In the genomic region with DNA sequence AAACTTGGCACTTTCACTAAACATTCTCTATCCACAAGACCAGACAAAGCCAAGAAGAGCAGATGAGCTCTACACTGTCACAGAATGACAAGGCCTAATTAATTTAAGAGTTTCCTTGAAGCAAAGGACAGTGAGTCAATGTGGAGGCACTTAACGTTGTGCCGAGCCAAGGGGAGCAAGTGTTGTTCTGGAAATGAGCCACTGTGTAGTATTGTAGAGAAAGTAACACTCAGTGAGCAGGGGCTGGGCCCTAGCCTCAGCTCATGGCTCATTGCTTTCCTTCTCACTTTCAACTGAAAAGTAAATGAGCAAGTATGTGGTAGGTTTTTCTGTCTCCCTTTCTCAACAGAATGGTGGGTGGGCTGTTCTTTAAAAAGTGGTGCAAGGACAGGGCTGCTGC, we compare ENCODE assay signal across 11 cellular contexts. TPM values are rescaled to one million over a fixed set of nuclear protein-coding genes. Genes with fewer than 3 reads are reported as not detected.
DNase-seq lines count a peak whose midpoint lies in the region; ATAC-seq and TF ChIP-seq lines count a peak whose summit lies in the region.
"Had no signal": no experiment of that assay in that cellular context is flagged by ENCODE, and none has a peak within 500 bp of the region (broad histone marks: within the 10 kb centered on the region; RNA-seq: fewer than 3 reads in every experiment).

No MANE protein-coding gene starts in this region.

- ATAC-seq in GM21737 (IDR thresholded peaks at IDR 0.05; ENCODE audit: unreplicated experiment) (peak; percentile 57), HG03558 (IDR thresholded peaks at IDR 0.05; ENCODE audit: extremely low read depth, unreplicated experiment) (peak; percentile 76), psoas muscle (peak in 3 of 4 donors; percentile 32 to 74 (median 68))

- H3K27me3 ChIP-seq in psoas muscle (ENCODE audit: insufficient read depth in 3 of 3, low read length in 2 of 3): no peaks in the 10 kb centered on the region
- no peaks in the 10 kb centered on the region for H3K27me3 ChIP-seq in brain microvascular endothelial cell (replicated peaks)

- no peak overlapping the region for H3K4me3 ChIP-seq in psoas muscle
- H3K4me3 ChIP-seq in brain microvascular endothelial cell (ENCODE audit: low read depth, low read length): no peak overlapping the region
- H3K4me3 ChIP-seq: SJSA1 had no signal

- in situ Hi-C loops in brain microvascular endothelial cell (cut with HindIII; ENCODE audit: low pct_ligation_motif_present, low sequenced_read_pairs): no loop called here

- intact Hi-C loops in psoas muscle (cut with DNase I): no loop called here
- intact Hi-C loops in posterior vena cava (cut with DNase I): no loop called here

- H3K27ac ChIP-seq in psoas muscle: no peak overlapping the region
- no peak overlapping the region for H3K27ac ChIP-seq in brain microvascular endothelial cell
- H3K27ac ChIP-seq: SJSA1 had no signal

- 10 to 23% (median 16%) methylated on average over 2 of the region's 2 CpGs for WGBS in psoas muscle, 3 donors

- no peaks in the 10 kb centered on the region for H3K36me3 ChIP-seq in psoas muscle (ENCODE audit: insufficient read depth in 1 of 2, low read depth in 1 of 2)
- no peaks in the 10 kb centered on the region for H3K36me3 ChIP-seq in brain microvascular endothelial cell (replicated peaks)
- H3K36me3 ChIP-seq: SJSA1 had no signal

- no peaks in the 10 kb centered on the region for H3K9me3 ChIP-seq in psoas muscle
- H3K9me3 ChIP-seq: SJSA1 had no signal

- TF ChIP-seq CTCF in psoas muscle (IDR thresholded peaks at IDR 0.05) (no peak), brain microvascular endothelial cell (IDR thresholded peaks at IDR 0.05; ENCODE audit: low read depth, low read length, missing control alignments) (no peak)

- H3K4me1 ChIP-seq in psoas muscle: peaks cover 20% of the 10 kb centered on the region

- DNase-seq in activated CD4-positive, alpha-beta T cell treated with anti-CD3 and anti-CD28 coated beads for 48 hours: peak; percentile 40
- DNase-seq in activated CD4-positive, alpha-beta T cell treated with anti-CD3 and anti-CD28 coated beads for 4 hours: no peak
- DNase-seq in psoas muscle (no peak), brain microvascular endothelial cell (no peak), posterior vena cava (ENCODE audit: low spot score) (no peak)
- no peak for DNase-seq in stimulated activated CD4-positive, alpha-beta T cell treated with anti-CD3 and anti-CD28 coated beads, Interleukin-4, amount 100 ng/mL, for 24 hours
- DNase-seq: KBM-7 had no signal

RNA-seq across cellular contexts. Expression of a gene that starts 11.7 kb away (rescaled TPM):
- 10 to 100 TPM in 3 of 4 donors, 1 to 10 TPM in 1; 6.2 to 18.4 (median 14.6) TPM for total RNA-seq in psoas muscle
- 10 to 100 TPM in 1 of 3 donors, 1 to 10 TPM in 2; 5.7 to 48.0 (median 7.7) TPM for polyA plus RNA-seq in psoas muscle
- 10 to 100 TPM in 1 of 2 donors, 1 to 10 TPM in 1; 9.3 to 13.5 TPM for total RNA-seq in posterior vena cava
- polyA plus RNA-seq: AG04450 had no signal
